In the genomic region with DNA sequence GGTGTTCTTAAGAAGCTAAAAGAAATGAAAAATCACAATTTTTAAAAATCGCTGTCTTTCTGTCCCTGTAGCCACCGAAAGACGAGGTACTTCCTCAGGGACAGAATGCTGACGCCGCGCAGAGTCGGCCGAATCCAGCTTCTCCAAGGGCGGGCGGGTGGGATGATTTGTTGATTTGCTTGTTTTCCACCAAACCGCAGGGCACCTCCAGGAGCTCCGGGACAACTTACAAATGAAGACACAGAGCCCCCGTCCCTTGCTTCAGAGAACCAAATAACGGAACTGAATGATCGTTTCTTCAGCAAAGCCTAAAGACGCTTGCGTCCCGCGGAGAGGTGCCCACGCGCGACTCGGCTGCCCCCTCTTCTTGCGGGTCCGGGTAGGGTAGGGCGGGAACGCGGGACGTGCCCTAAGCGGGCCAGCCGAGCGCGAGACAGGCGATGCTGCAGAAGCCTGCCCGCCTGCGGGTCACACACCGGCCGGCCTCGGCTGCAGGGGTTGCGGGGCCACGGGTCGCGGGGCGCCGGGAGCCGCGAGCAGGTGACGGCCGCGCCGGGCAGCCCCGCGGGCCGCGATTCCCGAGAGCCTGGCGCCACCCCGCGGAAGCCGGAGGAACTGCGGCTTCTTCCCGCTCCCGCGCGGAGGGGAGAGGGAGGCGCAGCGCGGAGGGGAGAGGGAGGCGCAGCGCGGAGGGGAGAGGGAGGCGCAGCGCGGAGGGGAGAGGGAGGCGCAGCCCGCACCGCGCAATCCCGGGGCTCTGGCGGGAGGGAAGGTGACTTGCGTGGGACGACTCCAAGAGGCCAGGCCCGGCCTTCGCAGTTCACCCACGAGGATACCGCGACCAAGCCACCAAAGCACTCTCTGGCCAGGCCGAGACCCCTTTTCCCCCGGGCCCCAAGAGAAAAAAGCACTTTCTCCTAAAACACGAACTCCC, we compare ENCODE assay signal across 10 cellular contexts. TPM values are rescaled to one million over a fixed set of nuclear protein-coding genes. Genes with fewer than 3 reads are reported as not detected.
DNase-seq lines count a peak whose midpoint lies in the region; ATAC-seq and TF ChIP-seq lines count a peak whose summit lies in the region.
"Had no signal": no experiment of that assay in that cellular context is flagged by ENCODE, and none has a peak within 500 bp of the region (broad histone marks: within the 10 kb centered on the region; RNA-seq: fewer than 3 reads in every experiment).

No MANE protein-coding gene starts in this region.

- ATAC-seq in Right ventricle myocardium superior (ENCODE audit: poor library complexity), result peak; percentile 96
- ATAC-seq in HG03457 (IDR thresholded peaks at IDR 0.05; ENCODE audit: unreplicated experiment), result no peak

- H3K4me3 ChIP-seq in OCI-LY7 (ENCODE audit: low read depth, low read length, poor library complexity, severe bottlenecking), result no peak overlapping the region

- no peaks in the 10 kb centered on the region for H3K9me3 ChIP-seq in OCI-LY7 (ENCODE audit: low read length)

- POLR2A ChIA-PET in OCI-LY7 (lab: Charles Lee), result no interaction called here

- no peak overlapping the region for H3K27ac ChIP-seq in OCI-LY7 (ENCODE audit: low read depth, low read length, poor library complexity, severe bottlenecking)
- H3K27ac ChIP-seq: epithelial cell of prostate had no signal

- CTCF ChIA-PET in OCI-LY7 (lab: Charles Lee; ENCODE audit: unreplicated experiment), result no interaction called here

- H2AFZ ChIP-seq in OCI-LY7 (ENCODE audit: low read length), result no peak overlapping the region

- H3K4me1 Mint-ChIP-seq in progenitor cell of endocrine pancreas (ENCODE audit: low read depth), result no peaks in the 10 kb centered on the region

- no peaks in the 10 kb centered on the region for H3K4me1 ChIP-seq in OCI-LY7 (ENCODE audit: insufficient read depth, low read length, poor library complexity, severe bottlenecking)

- no peaks in the 10 kb centered on the region for H3K36me3 ChIP-seq in OCI-LY7 (ENCODE audit: insufficient read depth, low read length)

- H3K4me2 ChIP-seq in OCI-LY7 (ENCODE audit: low read length), result peak overlapping the region; percentile 29; the same call in 1 of the 2 replicates

- intact Hi-C loops in OCI-LY7 (cut with micrococcal nuclease; ENCODE audit: unreplicated experiment) (loop anchor here (2.0 kb wide), 1 partner anchor 583 kb away; no protein-coding TSS in a partner anchor), Right ventricle myocardium superior (cut with DNase I) (loop anchor here (5.0 kb wide), 2 partner anchors 584 to 789 kb away; no protein-coding TSS in a partner anchor)

- H3K79me2 ChIP-seq in OCI-LY7 (ENCODE audit: insufficient read depth, low read depth, low read length), result no peaks in the 10 kb centered on the region

- peaks cover 83% of the 10 kb centered on the region for H3K27me3 Mint-ChIP-seq in progenitor cell of endocrine pancreas

- H3K9me3 Mint-ChIP-seq in progenitor cell of endocrine pancreas (ENCODE audit: low read depth), result no peaks in the 10 kb centered on the region

- peak; percentile 78 for TF ChIP-seq CTCF in OCI-LY7 (conservative IDR thresholded peaks at IDR 0.05; ENCODE audit: low read length)
- peak; percentile 97 for TF ChIP-seq CTCF in progenitor cell of endocrine pancreas (IDR thresholded peaks at IDR 0.05; ENCODE audit: unreplicated experiment)

- no peaks in the 10 kb centered on the region for H3K9me2 ChIP-seq in OCI-LY7 (ENCODE audit: insufficient read depth, low read length)

- H4K20me1 ChIP-seq in OCI-LY7 (ENCODE audit: insufficient read depth, low read length), result no peaks in the 10 kb centered on the region

- peak; percentile 34 for DNase-seq in NCI-H1436 (lab: John Stamatoyannopoulos, UW)
- DNase-seq in NCI-H1436 treated with DMSO at 0.1 percent for 48 hours (lab: John Stamatoyannopoulos, UW), result no peak
- DNase-seq in OCI-LY7 (ENCODE audit: low spot score), result peak; percentile 37
- DNase-seq in activated effector memory CD4-positive, alpha-beta T cell treated with Interleukin-2 at 50 U/mL for 16 hours, result peak; percentile 28
- no peak for DNase-seq in Right ventricle myocardium superior
- DNase-seq in progenitor cell of endocrine pancreas (ENCODE audit: low spot score, unreplicated experiment), result peak; percentile 85
- DNase-seq in NCI-H345 (lab: John Stamatoyannopoulos, UW), result no peak
- DNase-seq: DND-41 had no signal

- H3K27ac Mint-ChIP-seq in progenitor cell of endocrine pancreas, result no peak overlapping the region

- no peak overlapping the region for H3K4me3 Mint-ChIP-seq in progenitor cell of endocrine pancreas (ENCODE audit: low read depth)

- BruUV-seq in OCI-LY7 (replicated peaks; lab: Mats Ljungman, UMichigan), result no TSS peak

- no peaks in the 10 kb centered on the region for H3K36me3 Mint-ChIP-seq in progenitor cell of endocrine pancreas (ENCODE audit: insufficient read depth)

RNA-seq across cellular contexts. Expression of gene FOXF2, which starts 7.7 kb away (rescaled TPM):
- not detected in 2 replicates for total RNA-seq in OCI-LY7 (2014; rRNA removed; shearing (Covaris generic))
- not detected in 2 replicates for total RNA-seq in OCI-LY7 (2022)
- 0.16 TPM for total RNA-seq in Right ventricle myocardium superior
- total RNA-seq in progenitor cell of endocrine pancreas, result not detected in 2 replicates

Comparison
In these comparisons a context has a peak if more than half of its experiments do, and no peak if none do; other contexts are left out.
1. DNase-seq: peak in NCI-H1436 (single experiment), OCI-LY7 (single experiment), activated effector memory CD4-positive, alpha-beta T cell treated with Interleukin-2 at 50 U/mL for 16 hours (single experiment) and progenitor cell of endocrine pancreas (single experiment); none in NCI-H1436 treated with DMSO at 0.1 percent for 48 hours (single experiment), Right ventricle myocardium superior (single experiment) and NCI-H345 (single experiment).